12 cellular contexts compared by ENCODE assay signal in genomic region chr6:82915666-82916065, GRCh38.
"Had no signal": no experiment of that assay in that cellular context is flagged by ENCODE, and none has a peak within 500 bp of the region (broad histone marks: within the 10 kb centered on the region; RNA-seq: fewer than 3 reads in every experiment).

No MANE protein-coding gene starts in this region.

- ATAC-seq: pancreas, right cardiac atrium had no signal

- DNase-seq: cortex of kidney; effector memory CD4-positive, alpha-beta T cell; foreskin melanocyte; head of caudate nucleus; mesendoderm; naive B cell; occipital lobe; pancreas; right cardiac atrium; stimulated activated CD4-positive, alpha-beta T cell treated with anti-CD3 and anti-CD28 coated beads, Interleukin-2, amount 100 ng/mL, for 48 hours; stimulated activated naive CD4-positive, alpha-beta T cell treated with Interleukin-2 at 50 U/mL for 16 hours; trophoblast cell had no signal
